12 cellular contexts compared by ENCODE assay signal in the genomic region with DNA sequence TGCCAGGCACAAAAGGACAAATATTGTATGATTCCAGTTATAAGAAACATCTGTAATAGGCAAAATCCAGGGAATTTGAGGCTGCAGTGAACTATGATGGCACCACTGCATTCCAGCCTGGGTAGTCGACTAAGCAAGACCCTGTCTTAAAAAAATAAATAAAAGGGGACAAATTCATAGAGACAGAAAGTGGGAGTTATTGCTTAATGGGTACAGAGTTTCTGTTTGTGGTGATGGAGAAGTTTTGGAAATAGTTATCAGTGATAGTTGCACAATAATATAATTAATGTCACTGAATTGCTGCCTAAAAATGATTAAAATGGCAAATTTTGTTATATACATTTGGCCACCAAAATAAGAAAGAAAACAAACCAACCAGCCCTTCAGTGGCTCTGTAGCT. TPM values are rescaled to one million over a fixed set of nuclear protein-coding genes. Genes with fewer than 3 reads are reported as not detected.
DNase-seq lines count a peak whose midpoint lies in the region; ATAC-seq, FAIRE-seq and TF ChIP-seq lines count a peak whose summit lies in the region.
"Had no signal": no experiment of that assay in that cellular context is flagged by ENCODE, and none has a peak within 500 bp of the region (broad histone marks: within the 10 kb centered on the region; RNA-seq: fewer than 3 reads in every experiment).

No MANE protein-coding gene starts in this region.

- no peak for FAIRE-seq in keratinocyte (lab: Jason Lieb, UNC)
- FAIRE-seq: HTR-8/SVneo, urothelium cell line had no signal

- intact Hi-C loops in gastrocnemius medialis (cut with DNase I; ENCODE audit: low total_unique reads): loop anchor here (2.0 kb wide), 1 partner anchor 15 kb away; no protein-coding TSS in a partner anchor

- H3K9me3 ChIP-seq in RWPE2 (ENCODE audit: severe bottlenecking): no peaks in the 10 kb centered on the region
- H3K9me3 ChIP-seq in keratinocyte (ENCODE audit: control insufficient read depth, low read depth, low read length): no peaks in the 10 kb centered on the region
- no peaks in the 10 kb centered on the region for H3K9me3 ChIP-seq in gastrocnemius medialis

- no peak for TF ChIP-seq CTCF in AG10803 (conservative IDR thresholded peaks at IDR 0.05; ENCODE audit: low read length)
- no peak for TF ChIP-seq CTCF in RWPE2 (IDR thresholded peaks at IDR 0.05; ENCODE audit: poor library complexity, severe bottlenecking)
- no peak for TF ChIP-seq CTCF in keratinocyte (optimal IDR thresholded peaks at IDR 0.05 in 1 of 3, IDR thresholded peaks at IDR 0.05 in 1 of 3, conservative IDR thresholded peaks at IDR 0.05 in 1 of 3; ENCODE audit: extremely low read depth in 1 of 3, insufficient read depth in 2 of 3, low read length in 3 of 3)
- no peak for TF ChIP-seq CTCF in gastrocnemius medialis (IDR thresholded peaks at IDR 0.05 in 4 of 5, conservative IDR thresholded peaks at IDR 0.05 in 1 of 5)

- H3K36me3 ChIP-seq in RWPE2 (ENCODE audit: low read depth): no peaks in the 10 kb centered on the region
- H3K36me3 ChIP-seq in keratinocyte (ENCODE audit: control insufficient read depth in 2 of 2, extremely low read depth in 1 of 2, insufficient read depth in 2 of 2, low read length in 2 of 2): no peaks in the 10 kb centered on the region
- H3K36me3 ChIP-seq in gastrocnemius medialis: no peaks in the 10 kb centered on the region

- no peaks in the 10 kb centered on the region for H4K20me1 ChIP-seq in keratinocyte (ENCODE audit: control insufficient read depth, extremely low read depth, insufficient read depth, low read length)

- H3K4me3 ChIP-seq in AG10803 (ENCODE audit: low read length) (no peak overlapping the region), RWPE2 (ENCODE audit: severe bottlenecking) (no peak overlapping the region), keratinocyte (ENCODE audit: control insufficient read depth in 2 of 3, extremely low read depth in 1 of 3, insufficient read depth in 2 of 3, low read depth in 1 of 3, low read length in 3 of 3) (no peak overlapping the region), gastrocnemius medialis (peak overlapping the region in 2 of 4 donors; percentile 16 to 17)

- H3K79me2 ChIP-seq in keratinocyte (ENCODE audit: control insufficient read depth, insufficient read depth, low read length): no peaks in the 10 kb centered on the region

- H3K27ac ChIP-seq in RWPE2 (ENCODE audit: poor library complexity, severe bottlenecking) (peak overlapping the region; percentile 67), keratinocyte (ENCODE audit: control insufficient read depth, insufficient read depth, low read length) (peak overlapping the region; percentile 46), gastrocnemius medialis (peak overlapping the region; percentile 47 to 82 (median 75))

- peak overlapping the region; percentile 48 for H3K4me2 ChIP-seq in keratinocyte (ENCODE audit: control insufficient read depth, extremely low read depth, insufficient read depth, low read depth, low read length)

- no peaks in the 10 kb centered on the region for H3K27me3 ChIP-seq in RWPE2 (ENCODE audit: insufficient read depth, poor library complexity, severe bottlenecking)
- no peaks in the 10 kb centered on the region for H3K27me3 ChIP-seq in keratinocyte (ENCODE audit: control insufficient read depth, extremely low read depth, insufficient read depth, low read length)
- H3K27me3 ChIP-seq in gastrocnemius medialis: no peaks in the 10 kb centered on the region

- H3K4me1 ChIP-seq in RWPE2 (ENCODE audit: insufficient read depth, poor library complexity, severe bottlenecking) (peaks cover 10% of the 10 kb centered on the region), keratinocyte (ENCODE audit: control insufficient read depth, extremely low read depth, insufficient read depth, low read length) (peaks cover 11% of the 10 kb centered on the region), gastrocnemius medialis (peaks cover 14 to 21% of the 10 kb centered on the region in 2 donors)

- DNase-seq in AG10803 (ENCODE audit: low read depth) (peak; percentile 21), RWPE2 (ENCODE audit: low spot score) (no peak), keratinocyte (ENCODE audit: low read depth, low spot score) (no peak), gastrocnemius medialis (no peak), NCI-H524 treated with DMSO at 0.1 percent for 48 hours (lab: John Stamatoyannopoulos, UW) (no peak), RKO (ENCODE audit: low spot score) (no peak), hepatic stellate cell (ENCODE audit: low spot score) (no peak)
- DNase-seq: activated CD4-positive, alpha-beta T cell treated with anti-CD3 and anti-CD28 coated beads, Interleukin-2, amount 50 U/mL, for 48 hours; cortex of kidney had no signal

- TF ChIP-seq POLR2A in gastrocnemius medialis (IDR thresholded peaks at IDR 0.05): no peak

- in situ Hi-C loops in gastrocnemius medialis (cut with MboI; ENCODE audit: low sequenced_read_pairs in 4 of 4): no loop called here

- H3K9me1 ChIP-seq in keratinocyte (ENCODE audit: control insufficient read depth, extremely low read depth, insufficient read depth, low read length): no peaks in the 10 kb centered on the region

- peak overlapping the region; percentile 51 for H2AFZ ChIP-seq in keratinocyte (ENCODE audit: control insufficient read depth, low read length)

- H3K9ac ChIP-seq in keratinocyte (ENCODE audit: control insufficient read depth, extremely low read depth, insufficient read depth, low read length): no peak overlapping the region

- dilution Hi-C loops in keratinocyte (cut with MboI; ENCODE audit: extremely low pct_ligation_motif_present, low sequenced_read_pairs): no loop called here

- no peak for ATAC-seq in RWPE2 (ENCODE audit: low read depth)
- ATAC-seq in gastrocnemius medialis: no peak
- ATAC-seq in HG03045 (IDR thresholded peaks at IDR 0.05; ENCODE audit: unreplicated experiment): no peak

RNA-seq across cellular contexts. Expression of a gene that starts 27.6 kb away (rescaled TPM):
- polyA plus RNA-seq in keratinocyte: 310 to 388 TPM (median 385 TPM) in 3 replicates
- polyA plus RNA-seq in keratinocyte (2011; ENCODE audit: low read depth): 417 TPM
- polyA plus RNA-seq in keratinocyte (2011; cell fraction: cytosol; rRNA removed): 331 and 428 TPM in 2 replicates
- polyA plus RNA-seq in keratinocyte (2011; cell fraction: nucleus; rRNA removed): 190 and 214 TPM in 2 replicates
- polyA plus RNA-seq in keratinocyte (2012; ENCODE audit: low replicate concordance): 290 and 449 TPM in 2 replicates
- polyA minus RNA-seq in keratinocyte: 121 to 336 TPM (median 300 TPM) in 3 replicates
- 247 TPM for polyA minus RNA-seq in keratinocyte (2011; cell fraction: cytosol; rRNA and poly(A)+ RNA removed)
- 62.8 and 94.5 TPM in 2 replicates for polyA minus RNA-seq in keratinocyte (2011; cell fraction: nucleus; rRNA and poly(A)+ RNA removed)
- total RNA-seq in gastrocnemius medialis: 1,000 to 10,000 TPM in 2 of 4 donors, 100 to 1,000 TPM in 2; 784 to 1,263 (median 979) TPM

RNA-seq across cellular contexts. Expression of a gene that starts 38.1 kb away (rescaled TPM):
- polyA plus RNA-seq in keratinocyte: 58.5 to 135 TPM (median 65.5 TPM) in 3 replicates
- 64.3 TPM for polyA plus RNA-seq in keratinocyte (2011; ENCODE audit: low read depth)
- 68.1 and 68.9 TPM in 2 replicates for polyA plus RNA-seq in keratinocyte (2011; cell fraction: cytosol; rRNA removed)
- polyA plus RNA-seq in keratinocyte (2011; cell fraction: nucleus; rRNA removed): 102 and 125 TPM in 2 replicates
- 91.1 and 126 TPM in 2 replicates for polyA plus RNA-seq in keratinocyte (2012; ENCODE audit: low replicate concordance)
- 153 to 219 TPM (median 195 TPM) in 3 replicates for polyA minus RNA-seq in keratinocyte
- 110 TPM for polyA minus RNA-seq in keratinocyte (2011; cell fraction: cytosol; rRNA and poly(A)+ RNA removed)
- polyA minus RNA-seq in keratinocyte (2011; cell fraction: nucleus; rRNA and poly(A)+ RNA removed): 80.5 and 113 TPM in 2 replicates
- 100 to 1,000 TPM in 1 of 4 donors, 10 to 100 TPM in 3; 59.7 to 101 (median 79.8) TPM for total RNA-seq in gastrocnemius medialis

RNA-seq across cellular contexts. Expression of a gene that starts 50.5 kb away (rescaled TPM):
- polyA plus RNA-seq in keratinocyte: 20.2 to 25.5 TPM (median 23.8 TPM) in 3 replicates
- 24.5 TPM for polyA plus RNA-seq in keratinocyte (2011; ENCODE audit: low read depth)
- 19.9 and 23.7 TPM in 2 replicates for polyA plus RNA-seq in keratinocyte (2011; cell fraction: cytosol; rRNA removed)
- polyA plus RNA-seq in keratinocyte (2011; cell fraction: nucleus; rRNA removed): 12.9 and 13.4 TPM in 2 replicates
- polyA plus RNA-seq in keratinocyte (2012; ENCODE audit: low replicate concordance): 16.6 and 23.1 TPM in 2 replicates
- 10.2 to 27.2 TPM (median 17.6 TPM) in 3 replicates for polyA minus RNA-seq in keratinocyte
- polyA minus RNA-seq in keratinocyte (2011; cell fraction: cytosol; rRNA and poly(A)+ RNA removed): 18.8 TPM
- polyA minus RNA-seq in keratinocyte (2011; cell fraction: nucleus; rRNA and poly(A)+ RNA removed): 5.1 and 6.7 TPM in 2 replicates
- total RNA-seq in gastrocnemius medialis: 10 to 100 TPM; 19.6 to 34.9 (median 22.3) TPM
